15 cellular contexts compared by ENCODE assay signal in genomic region chr10:110415809-110416208, GRCh38.
DNase-seq lines count a peak whose midpoint lies in the region; ATAC-seq and TF ChIP-seq lines count a peak whose summit lies in the region.
"Had no signal": no experiment of that assay in that cellular context is flagged by ENCODE, and none has a peak within 500 bp of the region (broad histone marks: within the 10 kb centered on the region; RNA-seq: fewer than 3 reads in every experiment).

No MANE protein-coding gene starts in this region.

- WGBS in mesodermal cell (ENCODE audit: insufficient coverage in 2 of 2), 2 experiments, result 67 to 85% methylated on average over 2 of the region's 3 CpGs

- intact Hi-C loops in activated CD4-positive, alpha-beta T cell treated with anti-CD3 and anti-CD28 coated beads for 36 hours (cut with DNase I, micrococcal nuclease), result loop anchor here (2.0 to 10.0 kb wide), 5 partner anchors 51 to 459 kb away; partner anchors contain the start of genes DUSP5 (in 1 of the 2) and PDCD4 (in 1 of the 2)
- intact Hi-C loops in activated T-helper 2 cell treated with anti-CD3 and anti-CD28 coated beads, Interferon-gamma antibody, Interleukin-2, Interleukin-4, amounts not matched to agents 10 μg/mL and 5 μg/mL and 100 μg/mL, durations not matched to agents 14 hours and 24 hours and 36 hours (cut with micrococcal nuclease), result loop anchor here (10.0 kb wide), 1 partner anchor 449 kb away; no protein-coding TSS in a partner anchor

- no peaks in the 10 kb centered on the region for H3K9me3 Mint-ChIP-seq in activated CD4-positive, alpha-beta T cell treated with anti-CD3 and anti-CD28 coated beads for 36 hours (ENCODE audit: low read depth)
- H3K9me3 Mint-ChIP-seq in activated T-helper 2 cell treated with anti-CD3 and anti-CD28 coated beads, Interferon-gamma antibody, Interleukin-2, Interleukin-4, amounts not matched to agents 10 μg/mL and 5 μg/mL and 100 μg/mL, durations not matched to agents 14 hours and 24 hours and 36 hours, result no peaks in the 10 kb centered on the region

- H3K27me3 ChIP-seq in MM.1S (replicated peaks; ENCODE audit: insufficient read depth, low read length) (no peaks in the 10 kb centered on the region), MG63 (no peaks in the 10 kb centered on the region)
- H3K27me3 ChIP-seq: ovary, tibial nerve had no signal

- H3K27me3 Mint-ChIP-seq in activated CD4-positive, alpha-beta T cell treated with anti-CD3 and anti-CD28 coated beads for 36 hours, result no peaks in the 10 kb centered on the region
- no peaks in the 10 kb centered on the region for H3K27me3 Mint-ChIP-seq in activated T-helper 2 cell treated with anti-CD3 and anti-CD28 coated beads, Interferon-gamma antibody, Interleukin-2, Interleukin-4, amounts not matched to agents 10 μg/mL and 5 μg/mL and 100 μg/mL, durations not matched to agents 14 hours and 24 hours and 36 hours (ENCODE audit: low read depth)

- H2AFZ ChIP-seq in MM.1S (ENCODE audit: low read length), result peak overlapping the region; percentile 55

- peak overlapping the region; percentile 65; the same call in 1 of the 2 replicates for H3K4me2 ChIP-seq in MM.1S (ENCODE audit: low read depth, low read length)

- no peaks in the 10 kb centered on the region for H3K9me3 ChIP-seq in MM.1S (replicated peaks; ENCODE audit: insufficient read depth, low read length)
- H3K9me3 ChIP-seq in mesodermal cell (ENCODE audit: control insufficient read depth, low read length), result no peaks in the 10 kb centered on the region
- no peaks in the 10 kb centered on the region for H3K9me3 ChIP-seq in MG63
- H3K9me3 ChIP-seq: ovary, tibial nerve had no signal

- H3K9ac ChIP-seq in MM.1S (ENCODE audit: low read length), result peak overlapping the region; percentile 73

- H3K36me3 Mint-ChIP-seq in activated CD4-positive, alpha-beta T cell treated with anti-CD3 and anti-CD28 coated beads for 36 hours (ENCODE audit: low read depth), result no peaks in the 10 kb centered on the region
- no peaks in the 10 kb centered on the region for H3K36me3 Mint-ChIP-seq in activated T-helper 2 cell treated with anti-CD3 and anti-CD28 coated beads, Interferon-gamma antibody, Interleukin-2, Interleukin-4, amounts not matched to agents 10 μg/mL and 5 μg/mL and 100 μg/mL, durations not matched to agents 14 hours and 24 hours and 36 hours (ENCODE audit: low read depth)

- no peaks in the 10 kb centered on the region for H3K9me2 ChIP-seq in MM.1S (replicated peaks; ENCODE audit: insufficient read depth, low read length)

- H3K4me1 ChIP-seq in MM.1S (ENCODE audit: low read length) (peaks cover 73% of the 10 kb centered on the region), mesodermal cell (ENCODE audit: control insufficient read depth, insufficient read depth, low read length, poor library complexity, severe bottlenecking) (peaks cover 39% of the 10 kb centered on the region)

- POLR2A ChIA-PET in activated CD4-positive, alpha-beta T cell treated with anti-CD3 and anti-CD28 coated beads for 36 hours (lab: Charles Lee), result interaction anchor here (0.5 to 2.8 kb wide), 2 partner anchors 59 to 456 kb away, joined by 3 to 16 read pairs; partner anchors contain the start of gene PDCD4

- no peaks in the 10 kb centered on the region for H4K20me1 ChIP-seq in MM.1S (ENCODE audit: insufficient read depth, low read length)

- H3K4me3 Mint-ChIP-seq in activated CD4-positive, alpha-beta T cell treated with anti-CD3 and anti-CD28 coated beads for 36 hours, result no peak overlapping the region
- no peak overlapping the region for H3K4me3 Mint-ChIP-seq in activated T-helper 2 cell treated with anti-CD3 and anti-CD28 coated beads, Interferon-gamma antibody, Interleukin-2, Interleukin-4, amounts not matched to agents 10 μg/mL and 5 μg/mL and 100 μg/mL, durations not matched to agents 14 hours and 24 hours and 36 hours (ENCODE audit: low read depth)

- DNase-seq in activated CD4-positive, alpha-beta T cell treated with anti-CD3 and anti-CD28 coated beads for 36 hours, result no peak
- no peak for DNase-seq in activated CD4-positive, alpha-beta T cell treated with anti-CD3 and anti-CD28 coated beads, Interleukin-2, amount 50 U/mL, for 4 hours
- DNase-seq in MM.1S, result peak; percentile 30
- no peak for DNase-seq in activated T-helper 2 cell treated with anti-CD3 and anti-CD28 coated beads, Interferon-gamma antibody, Interleukin-2, Interleukin-4, amounts not matched to agents 10 μg/mL and 5 μg/mL and 100 μg/mL, durations not matched to agents 14 hours and 24 hours and 36 hours (ENCODE audit: low spot score)
- DNase-seq in NCI-H2196 treated with DMSO at 0.1 percent for 48 hours (lab: John Stamatoyannopoulos, UW; ENCODE audit: unreplicated experiment), result no peak
- DNase-seq in MG63, result no peak
- no peak for DNase-seq in iPS-NIHi7 (ENCODE audit: extremely low spot score)
- DNase-seq: KG1, NCI-H1930, NCI-H82, ovary had no signal

- H3K36me3 ChIP-seq in MM.1S (replicated peaks; ENCODE audit: insufficient read depth, low read length) (no peaks in the 10 kb centered on the region), mesodermal cell (ENCODE audit: control insufficient read depth, insufficient read depth, low read length) (no peaks in the 10 kb centered on the region), MG63 (no peaks in the 10 kb centered on the region)
- H3K36me3 ChIP-seq: ovary, tibial nerve had no signal

- peak overlapping the region; percentile 91 for H3K27ac Mint-ChIP-seq in activated CD4-positive, alpha-beta T cell treated with anti-CD3 and anti-CD28 coated beads for 36 hours
- H3K27ac Mint-ChIP-seq in activated T-helper 2 cell treated with anti-CD3 and anti-CD28 coated beads, Interferon-gamma antibody, Interleukin-2, Interleukin-4, amounts not matched to agents 10 μg/mL and 5 μg/mL and 100 μg/mL, durations not matched to agents 14 hours and 24 hours and 36 hours, result peak overlapping the region; percentile 90

- H3F3A ChIP-seq in MM.1S (ENCODE audit: insufficient read depth, low read length), result peaks cover 30% of the 10 kb centered on the region

- H3K79me2 ChIP-seq in MM.1S (ENCODE audit: low read length), result no peaks in the 10 kb centered on the region

- TF ChIP-seq CTCF in MM.1S (IDR thresholded peaks at IDR 0.05; ENCODE audit: low read length), result no peak

- CTCF ChIA-PET in activated CD4-positive, alpha-beta T cell treated with anti-CD3 and anti-CD28 coated beads for 36 hours (lab: Charles Lee), result interaction anchor here (0.6 to 4.4 kb wide), 4 partner anchors 11 to 62 kb away, joined by 3 to 28 read pairs (median 12); no protein-coding TSS in a partner anchor

- ATAC-seq in activated CD4-positive, alpha-beta T cell treated with anti-CD3 and anti-CD28 coated beads for 36 hours, result no peak
- ATAC-seq: SK-N-SH treated with all-trans-retinoic acid at 6 μM for 48 hours had no signal

- H3K4me3 ChIP-seq in MM.1S (ENCODE audit: low read length) (no peak overlapping the region), mesodermal cell (ENCODE audit: extremely low read depth, insufficient read depth, low read length, poor library complexity, severe bottlenecking) (no peak overlapping the region), MG63 (no peak overlapping the region)
- H3K4me3 ChIP-seq: coronary artery, ovary, tibial nerve had no signal

- peak overlapping the region; percentile 96 for H3K27ac ChIP-seq in MM.1S (ENCODE audit: low read length)
- peak overlapping the region; percentile 51 for H3K27ac ChIP-seq in mesodermal cell (ENCODE audit: low read depth, low read length, severe bottlenecking)
- H3K27ac ChIP-seq: coronary artery, ovary, tibial nerve had no signal

- H3K4me1 Mint-ChIP-seq in activated CD4-positive, alpha-beta T cell treated with anti-CD3 and anti-CD28 coated beads for 36 hours, result peaks cover 74% of the 10 kb centered on the region
- H3K4me1 Mint-ChIP-seq in activated T-helper 2 cell treated with anti-CD3 and anti-CD28 coated beads, Interferon-gamma antibody, Interleukin-2, Interleukin-4, amounts not matched to agents 10 μg/mL and 5 μg/mL and 100 μg/mL, durations not matched to agents 14 hours and 24 hours and 36 hours (ENCODE audit: low read depth), result peaks cover 74% of the 10 kb centered on the region
